In the genomic region with DNA sequence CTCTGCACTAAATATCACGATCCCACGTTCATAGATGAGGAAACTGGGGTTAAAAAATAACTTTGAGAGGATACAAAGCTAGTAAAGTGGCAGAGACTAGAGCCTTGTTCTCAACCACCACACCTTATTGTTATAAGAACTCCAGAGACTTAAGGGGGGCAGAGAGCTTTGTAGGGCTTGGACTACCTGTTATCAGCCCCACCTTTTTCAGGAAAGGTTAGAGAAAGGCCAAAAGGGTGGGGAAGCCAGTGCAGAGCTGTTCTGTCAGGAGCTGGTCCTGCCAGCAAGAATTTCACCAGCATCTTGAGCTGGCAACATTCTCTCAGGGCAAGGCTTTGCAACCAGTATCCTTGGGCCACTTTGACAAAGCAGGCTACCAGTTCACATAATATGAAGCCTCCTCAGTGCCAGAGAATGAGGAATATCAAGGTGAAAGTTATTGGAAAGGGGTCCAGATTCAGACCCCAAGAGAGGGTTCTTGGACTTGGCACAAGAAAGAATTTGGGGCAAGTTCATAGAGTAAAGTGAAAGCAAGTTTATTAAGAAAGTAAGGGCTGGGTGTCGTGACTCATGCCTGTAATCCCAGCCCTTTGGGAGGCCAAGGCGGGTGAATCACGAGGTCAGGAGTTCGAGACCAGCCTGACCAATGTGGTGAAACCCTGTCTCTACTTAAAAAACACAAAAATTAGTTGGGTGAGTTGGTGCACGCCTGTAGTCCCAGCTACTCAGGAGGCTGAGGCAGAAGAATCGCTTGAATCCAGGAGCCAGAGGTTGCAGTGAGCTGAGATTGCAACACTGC, we compare ENCODE assay signal across 16 cellular contexts.
A peak's percentile ranks its signal among the peaks of the same experiment; 100 is the strongest.
DNase-seq lines count a peak whose midpoint lies in the region; ATAC-seq and TF ChIP-seq lines count a peak whose summit lies in the region.
"Had no signal": no experiment of that assay in that cellular context is flagged by ENCODE, and none has a peak within 500 bp of the region (broad histone marks: within the 10 kb centered on the region; RNA-seq: fewer than 3 reads in every experiment).

No MANE protein-coding gene starts in this region.

- H3K36me3 Mint-ChIP-seq in stimulated activated memory B cell treated with anti-CD40 and anti-IgM and Interleukin-4, amounts not matched to agents 10 μg/mL and 1 μg/mL and 100 μg/mL, for 72 hours, result no peaks in the 10 kb centered on the region
- H3K36me3 Mint-ChIP-seq: CD4-positive, CD25-positive, alpha-beta regulatory T cell; naive thymus-derived CD4-positive, alpha-beta T cell had no signal

- CTCF ChIA-PET in A673 (lab: Charles Lee), result no interaction called here

- H3K4me3 ChIP-seq in Peyer's patch (no peak overlapping the region), A673 (ENCODE audit: low read depth, low read length, poor library complexity, severe bottlenecking) (no peak overlapping the region)
- H3K4me3 ChIP-seq: body of pancreas, spleen had no signal

- peak overlapping the region; percentile 0 for H3K27ac Mint-ChIP-seq in stimulated activated memory B cell treated with anti-CD40 and anti-IgM and Interleukin-4, amounts not matched to agents 10 μg/mL and 1 μg/mL and 100 μg/mL, for 72 hours

- ATAC-seq in stimulated activated memory B cell treated with anti-CD40 and anti-IgM and Interleukin-4, amounts not matched to agents 10 μg/mL and 1 μg/mL and 100 μg/mL, for 72 hours, result no peak
- ATAC-seq: body of pancreas; naive thymus-derived CD4-positive, alpha-beta T cell had no signal

- H3K9me3 ChIP-seq in Peyer's patch (no peaks in the 10 kb centered on the region), A673 (ENCODE audit: low read depth, low read length, poor library complexity, severe bottlenecking) (no peaks in the 10 kb centered on the region)
- H3K9me3 ChIP-seq: body of pancreas, spleen had no signal

- H3K27ac ChIP-seq in Peyer's patch, result peak overlapping the region in 3 of 4 donors; percentile 27 to 58 (median 54)
- H3K27ac ChIP-seq in A673 (ENCODE audit: low read depth, low read length, poor library complexity, severe bottlenecking), result no peak overlapping the region
- H3K27ac ChIP-seq: body of pancreas, spleen had no signal

- intact Hi-C loops in A673 (cut with micrococcal nuclease; ENCODE audit: unreplicated experiment), result no loop called here

- DNase-seq in HT-29 (ENCODE audit: low spot score) (peak; percentile 69), Peyer's patch (peak in 1 of 3 donors; percentile 55), kidney tubule cell (ENCODE audit: low spot score) (peak; percentile 35), SIG-M5 (lab: John Stamatoyannopoulos, UW) (no peak), Kasumi-1 (lab: John Stamatoyannopoulos, UW) (no peak), A673 (ENCODE audit: low spot score) (no peak)
- DNase-seq: activated naive CD4-positive, alpha-beta T cell; body of pancreas; CD4-positive, CD25-positive, alpha-beta regulatory T cell; DMS79; hippocampal formation; naive thymus-derived CD4-positive, alpha-beta T cell; NCI-H1694; NCI-H446 treated with DMSO at 0.1 percent for 48 hours; spleen had no signal

- H3K4me1 ChIP-seq in Peyer's patch (peaks cover 0 to 14% (median 0%) of the 10 kb centered on the region in 4 donors), A673 (ENCODE audit: insufficient read depth, low read length, poor library complexity, severe bottlenecking) (peaks cover 14% of the 10 kb centered on the region)

- no peaks in the 10 kb centered on the region for H3K27me3 Mint-ChIP-seq in stimulated activated memory B cell treated with anti-CD40 and anti-IgM and Interleukin-4, amounts not matched to agents 10 μg/mL and 1 μg/mL and 100 μg/mL, for 72 hours
- H3K27me3 Mint-ChIP-seq: naive thymus-derived CD4-positive, alpha-beta T cell had no signal

- BruUV-seq in A673 (replicated peaks; lab: Mats Ljungman, UMichigan), result no TSS peak

- no peak for TF ChIP-seq POLR2A in Peyer's patch (IDR thresholded peaks at IDR 0.05)

- H3K36me3 ChIP-seq in Peyer's patch (no peaks in the 10 kb centered on the region), A673 (ENCODE audit: insufficient read depth, low read length, poor library complexity, severe bottlenecking) (no peaks in the 10 kb centered on the region)
- H3K36me3 ChIP-seq: spleen had no signal

- H3K4me1 Mint-ChIP-seq in stimulated activated memory B cell treated with anti-CD40 and anti-IgM and Interleukin-4, amounts not matched to agents 10 μg/mL and 1 μg/mL and 100 μg/mL, for 72 hours, result peaks cover 8% of the 10 kb centered on the region

- POLR2A ChIA-PET in A673 (lab: Charles Lee; ENCODE audit: low non-redundant PET), result no interaction called here

- H3K27me3 ChIP-seq in Peyer's patch (no peaks in the 10 kb centered on the region), A673 (replicated peaks; ENCODE audit: insufficient read depth, low read depth, low read length, poor library complexity) (no peaks in the 10 kb centered on the region)
- H3K27me3 ChIP-seq: body of pancreas, spleen had no signal

- TF ChIP-seq CTCF in Peyer's patch (IDR thresholded peaks at IDR 0.05) (no peak), A673 (conservative IDR thresholded peaks at IDR 0.05; ENCODE audit: low read depth, low read length) (no peak)

- no peaks in the 10 kb centered on the region for H3K9me3 Mint-ChIP-seq in stimulated activated memory B cell treated with anti-CD40 and anti-IgM and Interleukin-4, amounts not matched to agents 10 μg/mL and 1 μg/mL and 100 μg/mL, for 72 hours
- H3K9me3 Mint-ChIP-seq: CD4-positive, CD25-positive, alpha-beta regulatory T cell; naive thymus-derived CD4-positive, alpha-beta T cell had no signal

- no peak overlapping the region for H3K4me3 Mint-ChIP-seq in stimulated activated memory B cell treated with anti-CD40 and anti-IgM and Interleukin-4, amounts not matched to agents 10 μg/mL and 1 μg/mL and 100 μg/mL, for 72 hours
- H3K4me3 Mint-ChIP-seq: CD4-positive, CD25-positive, alpha-beta regulatory T cell; naive thymus-derived CD4-positive, alpha-beta T cell had no signal

Comparison
In these comparisons a context has a peak if more than half of its experiments do, and no peak if none do; other contexts are left out.
1. DNase-seq: peak in HT-29 (single experiment) and kidney tubule cell (single experiment); none in SIG-M5 (single experiment), Kasumi-1 (0 of 2) and A673 (single experiment).